ENCODE assay signal across 8 cellular contexts in the genomic region with DNA sequence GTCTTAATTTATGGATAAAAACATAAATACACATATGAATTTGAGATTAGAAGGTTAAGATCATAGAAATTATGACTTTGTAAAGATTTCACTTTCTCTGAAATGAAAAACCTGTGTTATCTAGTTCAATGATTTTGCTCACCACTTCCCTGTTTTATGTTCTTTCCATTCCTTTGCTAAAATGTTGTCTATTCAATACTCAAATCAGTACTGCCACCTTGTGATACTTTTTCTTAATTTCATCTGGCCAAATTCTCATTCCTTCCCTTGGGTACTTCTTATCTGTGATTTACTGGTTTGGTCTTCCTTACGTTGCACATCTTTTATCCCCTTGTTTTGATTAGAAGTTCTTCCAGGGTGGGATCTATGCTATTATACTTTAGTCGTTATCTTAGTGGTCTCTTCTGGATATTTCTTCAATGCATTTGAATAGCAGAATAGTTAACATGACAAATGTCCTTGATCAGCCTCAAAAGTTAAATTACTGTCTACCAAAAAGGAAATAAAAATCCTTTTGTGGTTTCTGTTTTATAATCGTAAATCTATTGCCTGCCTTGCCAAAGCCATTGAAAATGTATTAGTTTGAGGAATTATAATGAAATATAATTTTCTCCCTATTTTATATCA.
DNase-seq lines count a peak whose midpoint lies in the region; ATAC-seq and TF ChIP-seq lines count a peak whose summit lies in the region.

No MANE protein-coding gene starts in this region.

- no peaks in the 10 kb centered on the region for H3K9me3 ChIP-seq in Caco-2

- no peak overlapping the region for H3K27ac Mint-ChIP-seq in Caco-2 (ENCODE audit: unreplicated experiment)

- H3K4me1 ChIP-seq in Caco-2 = peaks cover 9% of the 10 kb centered on the region; the same call in 1 of the 2 replicates

- H3K36me3 Mint-ChIP-seq in Caco-2 (ENCODE audit: insufficient read depth, unreplicated experiment) = no peaks in the 10 kb centered on the region

- no peak overlapping the region for H3K4me3 ChIP-seq in Caco-2 (ENCODE audit: low read depth, low read length)
- H3K4me3 ChIP-seq in brain microvascular endothelial cell (ENCODE audit: low read depth, low read length) = no peak overlapping the region

- POLR2A ChIA-PET in Caco-2 (lab: Charles Lee) = no interaction called here

- in situ Hi-C loops in brain microvascular endothelial cell (cut with HindIII; ENCODE audit: low pct_ligation_motif_present, low sequenced_read_pairs) = loop anchor here (25.0 kb wide), 1 partner anchor 345 kb away; no protein-coding TSS in a partner anchor

- no peaks in the 10 kb centered on the region for H3K27me3 Mint-ChIP-seq in Caco-2 (ENCODE audit: insufficient read depth, unreplicated experiment)

- peaks cover 5% of the 10 kb centered on the region for H3K4me1 Mint-ChIP-seq in Caco-2 (ENCODE audit: low read depth, unreplicated experiment)

- H3K27me3 ChIP-seq in Caco-2 (replicated peaks; ENCODE audit: control insufficient read depth, insufficient read depth, low read length) = no peaks in the 10 kb centered on the region
- H3K27me3 ChIP-seq in brain microvascular endothelial cell (replicated peaks) = no peaks in the 10 kb centered on the region

- H3K36me3 ChIP-seq in Caco-2 (ENCODE audit: control insufficient read depth, insufficient read depth, low read length) = no peaks in the 10 kb centered on the region
- peaks cover 2% of the 10 kb centered on the region for H3K36me3 ChIP-seq in brain microvascular endothelial cell (replicated peaks)

- peak in 1 of 2 experiments; percentile 45 for DNase-seq in Caco-2
- peak; percentile 32 for DNase-seq in NCI-H1105 treated with DMSO at 0.1 percent for 48 hours (lab: John Stamatoyannopoulos, UW)
- no peak for DNase-seq in brain microvascular endothelial cell
- peak; percentile 7 for DNase-seq in midbrain (lab: John Stamatoyannopoulos, UW)
- no peak for DNase-seq in activated CD8-positive, alpha-beta memory T cell treated with anti-CD3 and anti-CD28 coated beads, Interleukin-2, amount 50 U/mL, for 48 hours
- DNase-seq in activated naive CD4-positive, alpha-beta T cell treated with Interleukin-2 at 50 U/mL for 16 hours = no peak
- DNase-seq in effector CD4-positive, alpha-beta T cell = no peak

- H3K4me3 Mint-ChIP-seq in Caco-2 (ENCODE audit: unreplicated experiment) = no peak overlapping the region

- H3K27ac ChIP-seq in brain microvascular endothelial cell = no peak overlapping the region

- CTCF ChIA-PET in Caco-2 (lab: Charles Lee) = no interaction called here

- intact Hi-C loops in Caco-2 (cut with micrococcal nuclease; ENCODE audit: unreplicated experiment) = loop anchor here (1.0 to 10.0 kb wide), 4 partner anchors 303 to 1118 kb away; no protein-coding TSS in a partner anchor

- peak; percentile 45 to 58 for TF ChIP-seq CTCF in Caco-2 (IDR thresholded peaks at IDR 0.05; ENCODE audit: insufficient read depth in 1 of 2, low read depth in 1 of 2, low read length in 1 of 2, severe bottlenecking in 1 of 2, unreplicated experiment in 1 of 2)
- peak; percentile 29 for TF ChIP-seq CTCF in brain microvascular endothelial cell (IDR thresholded peaks at IDR 0.05; ENCODE audit: low read depth, low read length, missing control alignments)

- BruUV-seq in Caco-2 (replicated peaks; lab: Mats Ljungman, UMichigan) = no TSS peak

- peak; percentile 51 for ATAC-seq in GM21515 (IDR thresholded peaks at IDR 0.05; ENCODE audit: unreplicated experiment)

- no peaks in the 10 kb centered on the region for H3K9me3 Mint-ChIP-seq in Caco-2 (ENCODE audit: unreplicated experiment)

Comparison
In these comparisons a context has a peak if more than half of its experiments do, and no peak if none do; other contexts are left out.
1. DNase-seq: peak in NCI-H1105 treated with DMSO at 0.1 percent for 48 hours (single experiment) and midbrain (single experiment); none in brain microvascular endothelial cell (single experiment), activated CD8-positive, alpha-beta memory T cell treated with anti-CD3 and anti-CD28 coated beads, Interleukin-2, amount 50 U/mL, for 48 hours (single experiment), activated naive CD4-positive, alpha-beta T cell treated with Interleukin-2 at 50 U/mL for 16 hours (single experiment) and effector CD4-positive, alpha-beta T cell (single experiment).